In genomic region chr6:56613247-56613851, GRCh38 we compare ENCODE assay signal across 28 cellular contexts.
"Had no signal": no experiment of that assay in that cellular context is flagged by ENCODE, and none has a peak within 500 bp of the region (broad histone marks: within the 10 kb centered on the region; RNA-seq: fewer than 3 reads in every experiment).

No MANE protein-coding gene starts in this region.

- ATAC-seq: activated naive CD4-positive, alpha-beta T cell treated with anti-CD3 and anti-CD28 coated beads, Interleukin-2, amount 50 U/mL, for 72 hours; activated naive CD8-positive, alpha-beta T cell treated with anti-CD3 and anti-CD28 coated beads, Interleukin-2, amount 50 U/mL, for 24 hours; activated T-cell treated with anti-CD3 and anti-CD28 coated beads, Interleukin-2, amount 50 U/mL, for 4 hours; body of pancreas; SK-N-SH treated with all-trans-retinoic acid at 6 μM for 48 hours had no signal

- H3K9me3 ChIP-seq: ascending aorta, body of pancreas, SJCRH30 had no signal

- H3K27ac ChIP-seq: ascending aorta, body of pancreas, SJCRH30 had no signal

- H3K27me3 ChIP-seq: ascending aorta, body of pancreas, SJCRH30 had no signal

- H3K27ac Mint-ChIP-seq: activated B cell treated with CpG ODN at 0.5 μM for 24 hours; activated CD4-positive, alpha-beta T cell treated with anti-CD3 and anti-CD28 coated beads, Interleukin-2, amount 10 ng/mL, durations not matched to agents 24 days and 14 days; activated naive CD4-positive, alpha-beta T cell treated with anti-CD3 and anti-CD28 coated beads, Interleukin-2, amount 50 U/mL, for 72 hours; activated naive CD8-positive, alpha-beta T cell treated with anti-CD3 and anti-CD28 coated beads, Interleukin-2, amount 50 U/mL, for 24 hours had no signal

- H3K9me3 Mint-ChIP-seq: activated B cell treated with CpG ODN at 0.5 μM for 24 hours; activated CD4-positive, alpha-beta T cell treated with anti-CD3 and anti-CD28 coated beads, Interleukin-2, amount 10 ng/mL, durations not matched to agents 24 days and 14 days; activated naive CD4-positive, alpha-beta T cell treated with anti-CD3 and anti-CD28 coated beads, Interleukin-2, amount 50 U/mL, for 72 hours; activated naive CD8-positive, alpha-beta T cell treated with anti-CD3 and anti-CD28 coated beads, Interleukin-2, amount 50 U/mL, for 24 hours; activated T-cell treated with anti-CD3 and anti-CD28 coated beads, Interleukin-2, amount 50 U/mL, for 4 hours; central memory CD8-positive, alpha-beta T cell had no signal

- H3K4me3 Mint-ChIP-seq: activated B cell treated with CpG ODN at 0.5 μM for 24 hours; activated CD4-positive, alpha-beta T cell treated with anti-CD3 and anti-CD28 coated beads, Interleukin-2, amount 10 ng/mL, durations not matched to agents 24 days and 14 days; activated naive CD8-positive, alpha-beta T cell treated with anti-CD3 and anti-CD28 coated beads, Interleukin-2, amount 50 U/mL, for 24 hours; activated T-cell treated with anti-CD3 and anti-CD28 coated beads, Interleukin-2, amount 50 U/mL, for 4 hours; central memory CD8-positive, alpha-beta T cell had no signal

- DNase-seq: activated B cell treated with CpG ODN at 0.5 μM for 24 hours; activated CD4-positive, alpha-beta T cell treated with anti-CD3 and anti-CD28 coated beads for 1 hour; activated CD4-positive, alpha-beta T cell treated with anti-CD3 and anti-CD28 coated beads, Interleukin-2, amount 10 ng/mL, durations not matched to agents 24 days and 14 days; activated CD4-positive, alpha-beta T cell treated with anti-CD3 and anti-CD28 coated beads, Interleukin-2, amount 50 U/mL, for 48 hours; activated CD8-positive, alpha-beta memory T cell treated with anti-CD3 and anti-CD28 coated beads for 24 hours; activated effector memory CD4-positive, alpha-beta T cell treated with anti-CD3 and anti-CD28 coated beads, Interleukin-2, amount 50 U/mL, for 16 hours; activated naive CD4-positive, alpha-beta T cell treated with Interleukin-2 at 50 U/mL for 16 hours; activated naive CD8-positive, alpha-beta T cell treated with anti-CD3 and anti-CD28 coated beads, Interleukin-2, amount 50 U/mL, for 24 hours; activated T-cell treated with anti-CD3 and anti-CD28 coated beads, Interleukin-2, amount 50 U/mL, for 4 hours; amniotic stem cell; body of pancreas; MM.1S; NCI-H1105; NCI-H1436; NCI-H1694 treated with DMSO at 0.1 percent for 48 hours; NCI-H2029 treated with DMSO at 0.1 percent for 48 hours; NCI-H345; NCI-H510A; NCI-H526 treated with DMSO at 0.1 percent for 48 hours; NCI-H82; Right ventricle myocardium superior; SJCRH30; SW 1271; T-helper 9 cell had no signal

- H3K4me1 Mint-ChIP-seq: activated B cell treated with CpG ODN at 0.5 μM for 24 hours; activated CD4-positive, alpha-beta T cell treated with anti-CD3 and anti-CD28 coated beads, Interleukin-2, amount 10 ng/mL, durations not matched to agents 24 days and 14 days; activated naive CD8-positive, alpha-beta T cell treated with anti-CD3 and anti-CD28 coated beads, Interleukin-2, amount 50 U/mL, for 24 hours; central memory CD8-positive, alpha-beta T cell had no signal

- H3K27me3 Mint-ChIP-seq: activated B cell treated with CpG ODN at 0.5 μM for 24 hours; central memory CD8-positive, alpha-beta T cell had no signal

- H3K4me1 ChIP-seq: ascending aorta, body of pancreas, SJCRH30 had no signal

- H3K36me3 Mint-ChIP-seq: activated naive CD4-positive, alpha-beta T cell treated with anti-CD3 and anti-CD28 coated beads, Interleukin-2, amount 50 U/mL, for 72 hours had no signal

- H3K4me3 ChIP-seq: ascending aorta, body of pancreas, SJCRH30 had no signal
